1 cellular context compared by ENCODE assay signal in the genomic region with DNA sequence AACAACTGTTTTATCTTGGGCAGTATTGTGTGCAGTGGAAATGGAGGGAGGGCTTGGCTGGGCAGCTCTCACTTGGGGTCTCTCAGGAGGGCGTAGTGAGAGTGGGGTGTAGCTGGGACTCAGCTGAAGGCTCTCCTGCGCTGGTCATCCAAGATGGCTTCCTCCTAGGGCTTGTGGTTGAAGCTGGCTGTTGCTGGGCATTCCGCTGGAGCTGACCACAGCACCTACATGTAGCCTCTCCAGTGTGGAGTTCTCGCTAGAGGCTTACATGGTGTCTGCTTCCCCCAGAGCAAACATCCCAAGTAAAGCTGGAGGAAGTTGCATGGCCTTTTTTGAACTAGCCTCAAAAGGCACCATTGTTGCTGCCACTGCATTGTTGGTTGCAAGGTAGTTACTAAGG.
TF ChIP-seq lines count a peak whose summit lies in the region.

No MANE protein-coding gene starts in this region.

TF ChIP-seq in H1, 55 proteins besides CTCF, POLR2A, EP300 and RAD21:
- TF ChIP-seq GABPA (IDR thresholded peaks at IDR 0.05; ENCODE audit: borderline replicate concordance, insufficient read depth, low read length) (no peak), CBX8 (IDR thresholded peaks at IDR 0.05; ENCODE audit: borderline replicate concordance, low read depth, low read length) (no peak), BCL11A (IDR thresholded peaks at IDR 0.05; ENCODE audit: low read depth in 2 of 2, low read length in 2 of 2) (no peak), TAF7 (optimal IDR thresholded peaks at IDR 0.05; ENCODE audit: borderline replicate concordance, low read depth, low read length) (no peak), KDM1A (IDR thresholded peaks at IDR 0.05; ENCODE audit: borderline replicate concordance, low read length) (no peak), JUN (IDR thresholded peaks at IDR 0.05; ENCODE audit: low read depth, low read length) (no peak), KDM4A (IDR thresholded peaks at IDR 0.05; ENCODE audit: low read depth, low read length, severe bottlenecking) (no peak)
- TF ChIP-seq, protein P1, sequence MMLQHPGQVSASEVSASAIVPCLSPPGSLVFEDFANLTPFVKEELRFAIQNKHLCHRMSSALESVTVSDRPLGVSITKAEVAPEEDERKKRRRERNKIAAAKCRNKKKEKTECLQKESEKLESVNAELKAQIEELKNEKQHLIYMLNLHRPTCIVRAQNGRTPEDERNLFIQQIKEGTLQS (IDR thresholded peaks at IDR 0.05; ENCODE audit: insufficient read depth, low read depth, low read length): no peak
